ENCODE assay signal across 2 cellular contexts in the genomic region with DNA sequence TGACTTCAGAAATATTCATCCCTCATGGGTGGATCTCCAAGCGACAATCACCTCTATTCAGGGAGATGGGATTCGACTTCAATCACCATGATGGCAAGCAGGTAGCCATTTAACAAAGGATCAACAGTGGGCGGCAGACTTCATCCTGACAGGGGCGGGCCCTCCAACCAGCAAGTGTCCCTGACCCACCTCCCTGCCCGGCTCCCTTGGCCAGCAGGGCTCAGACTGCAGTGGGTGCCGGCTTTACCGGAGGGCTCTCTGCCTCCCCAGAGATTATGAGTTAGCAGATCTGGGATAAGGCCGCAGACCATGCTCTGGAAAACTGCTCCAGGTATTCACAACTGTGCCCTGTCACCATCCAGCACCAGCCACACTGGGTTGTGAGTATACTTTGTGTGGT.
TF ChIP-seq lines count a peak whose summit lies in the region.

No MANE protein-coding gene starts in this region.

TF ChIP-seq in HepG2, 621 proteins besides CTCF, POLR2A, EP300 and RAD21:
- TF ChIP-seq ZIK1 (CRISPR knock-in tag; IDR thresholded peaks at IDR 0.05; ENCODE audit: borderline replicate concordance, low read depth) = peak; percentile 17; the same call in 1 of the 2 replicates
- TF ChIP-seq ZNF362 (CRISPR knock-in tag; IDR thresholded peaks at IDR 0.05; ENCODE audit: borderline replicate concordance) = no peak

TF ChIP-seq in IMR-90, 13 proteins besides CTCF, POLR2A, EP300 and RAD21:
- TF ChIP-seq CHD1 (IDR thresholded peaks at IDR 0.05; ENCODE audit: low read depth, low read length) (no peak), SMC3 (IDR thresholded peaks at IDR 0.05; ENCODE audit: low read depth, low read length) (no peak), CEBPB (IDR thresholded peaks at IDR 0.05; ENCODE audit: low read depth, low read length) (no peak)
